In the genomic region with DNA sequence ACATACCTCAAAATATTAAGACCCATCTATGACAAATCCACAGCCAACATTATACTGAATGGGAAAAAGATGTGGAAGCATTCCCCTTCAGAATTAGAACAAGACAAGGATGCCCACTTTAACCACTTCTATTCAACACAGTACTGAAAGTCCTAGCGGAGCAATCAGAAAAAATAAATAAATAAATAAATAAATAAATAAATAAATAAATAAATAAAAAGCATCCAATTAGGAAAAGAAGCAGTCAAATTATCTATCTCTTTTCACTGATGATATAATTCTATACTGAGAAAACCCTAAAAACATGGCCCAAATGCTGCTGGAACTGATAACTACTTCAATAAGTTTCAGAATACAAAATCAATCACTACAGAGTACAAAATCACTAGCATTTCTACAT, we compare ENCODE assay signal across 28 cellular contexts.
"Had no signal": no experiment of that assay in that cellular context is flagged by ENCODE, and none has a peak within 500 bp of the region (broad histone marks: within the 10 kb centered on the region; RNA-seq: fewer than 3 reads in every experiment).

No MANE protein-coding gene starts in this region.

- H3K4me3 Mint-ChIP-seq: dendritic cell treated with granulocyte-macrophage colony-stimulating factor and Interleukin-4, amounts not matched to agents 40 ng/mL and 50 ng/mL, for 4 days; effector memory CD8-positive, alpha-beta T cell; endodermal cell had no signal

- H3K4me3 ChIP-seq: colonic mucosa, coronary artery, dorsolateral prefrontal cortex, esophagus muscularis mucosa, esophagus squamous epithelium, gastrocnemius medialis, gastroesophageal sphincter, heart left ventricle, heart right ventricle, hepatocyte had no signal

- DNase-seq: colonic mucosa; cortex of kidney; dermis blood vessel endothelial cell; dorsolateral prefrontal cortex; effector CD4-positive, alpha-beta T cell; effector CD8-positive, alpha-beta T cell; effector memory CD4-positive, alpha-beta T cell; effector memory CD8-positive, alpha-beta T cell; endodermal cell; erythroblast; esophagus squamous epithelium; foreskin fibroblast; foreskin keratinocyte; foreskin melanocyte; gastrocnemius medialis; glutamatergic neuron; head of caudate nucleus; heart left ventricle; heart right ventricle had no signal

- H3K27ac ChIP-seq: colonic mucosa, coronary artery, dorsolateral prefrontal cortex, epithelial cell of prostate, esophagus muscularis mucosa, esophagus squamous epithelium, foreskin keratinocyte, gastrocnemius medialis, gastroesophageal sphincter, heart left ventricle, heart right ventricle, hepatocyte had no signal

- ATAC-seq: effector memory CD8-positive, alpha-beta T cell; esophagus mucosa; foreskin keratinocyte; gastrocnemius medialis; gastroesophageal sphincter; heart left ventricle; heart right ventricle had no signal

- H3K4me1 ChIP-seq: colonic mucosa, esophagus muscularis mucosa, esophagus squamous epithelium, foreskin keratinocyte, gastrocnemius medialis, gastroesophageal sphincter, heart left ventricle, heart right ventricle had no signal

- H3K27ac Mint-ChIP-seq: dendritic cell treated with granulocyte-macrophage colony-stimulating factor and Interleukin-4, amounts not matched to agents 40 ng/mL and 50 ng/mL, for 4 days; effector memory CD8-positive, alpha-beta T cell; endodermal cell had no signal

- FAIRE-seq: endometrium, frontal cortex had no signal

- H3K36me3 ChIP-seq: colonic mucosa, esophagus muscularis mucosa, esophagus squamous epithelium, gastrocnemius medialis, gastroesophageal sphincter, heart left ventricle, heart right ventricle had no signal

- H2AFZ ChIP-seq: hepatocyte had no signal

- H3K4me2 ChIP-seq: hepatocyte had no signal

- H3K9me3 ChIP-seq: colonic mucosa, esophagus squamous epithelium, gastrocnemius medialis, gastroesophageal sphincter had no signal

- H3K27me3 ChIP-seq: colonic mucosa, esophagus muscularis mucosa, esophagus squamous epithelium, foreskin keratinocyte, gastrocnemius medialis, gastroesophageal sphincter, heart left ventricle, heart right ventricle, hepatocyte had no signal

- H3K79me2 ChIP-seq: hepatocyte had no signal

- H3K4me1 Mint-ChIP-seq: endodermal cell had no signal

- H3K27me3 Mint-ChIP-seq: dendritic cell treated with granulocyte-macrophage colony-stimulating factor and Interleukin-4, amounts not matched to agents 40 ng/mL and 50 ng/mL, for 4 days; effector memory CD8-positive, alpha-beta T cell had no signal
